31 cellular contexts compared by ENCODE assay signal in the genomic region with DNA sequence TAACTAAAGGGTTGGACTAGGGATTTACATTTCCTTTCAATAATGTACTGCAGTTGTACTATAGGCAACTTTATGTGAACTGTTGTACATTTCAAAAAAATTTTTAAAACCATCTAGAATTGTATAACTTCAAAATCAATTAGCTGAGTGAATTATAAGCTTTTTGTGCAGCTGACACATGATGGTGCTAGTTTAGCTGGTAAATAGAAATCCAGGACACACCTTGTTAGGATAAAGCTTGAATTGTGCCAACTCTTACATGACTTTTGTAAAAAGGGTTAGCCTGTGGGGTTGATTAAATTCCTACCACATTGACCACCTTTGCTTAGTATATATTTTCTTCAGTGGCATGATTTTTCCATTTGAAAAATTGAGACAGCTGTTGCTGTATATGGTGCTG.
DNase-seq lines count a peak whose midpoint lies in the region; ATAC-seq, FAIRE-seq and TF ChIP-seq lines count a peak whose summit lies in the region.
"Had no signal": no experiment of that assay in that cellular context is flagged by ENCODE, and none has a peak within 500 bp of the region (broad histone marks: within the 10 kb centered on the region; RNA-seq: fewer than 3 reads in every experiment).

No MANE protein-coding gene starts in this region.

- no peak for TF ChIP-seq POLR2A in HepG2 (IDR thresholded peaks at IDR 0.05; ENCODE audit: insufficient read depth in 1 of 2, low read depth in 2 of 2, low read length in 2 of 2)
- no peak for TF ChIP-seq POLR2A in right lobe of liver (IDR thresholded peaks at IDR 0.05)

- in situ Hi-C loops in HepG2 (cut with HindIII; ENCODE audit: extremely low pct_ligation_motif_present, low pct_unique_long_range_greater_than_20kb) = loop anchor here (25.0 kb wide), 1 partner anchor 377 kb away; no protein-coding TSS in a partner anchor

- H3K27me3 ChIP-seq in HepG2 (ENCODE audit: control insufficient read depth in 1 of 2, insufficient read depth in 2 of 2, low read length in 2 of 2) = no peaks in the 10 kb centered on the region
- no peaks in the 10 kb centered on the region for H3K27me3 ChIP-seq in right lobe of liver
- H3K27me3 ChIP-seq: BE2C; BLaER1; BLaER1 treated with 17β-estradiol and CSF1 and Interleukin-3, amounts not matched to agents 10 nM and 100 nM had no signal

- H3K36me3 ChIP-seq in HepG2 (replicated peaks in 1 of 2; ENCODE audit: control insufficient read depth in 1 of 2, insufficient read depth in 2 of 2, low read length in 2 of 2) = peaks cover 1 to 4% of the 10 kb centered on the region in 2 experiments; a peak in 3 of 5 replicates
- peaks cover 0 to 82% (median 39%) of the 10 kb centered on the region in 4 donors for H3K36me3 ChIP-seq in right lobe of liver
- H3K36me3 ChIP-seq in HEK293 (ENCODE audit: control insufficient read depth in 2 of 2, insufficient read depth in 1 of 2, low read length in 2 of 2) = no peaks in the 10 kb centered on the region
- H3K36me3 ChIP-seq: BE2C; BLaER1; BLaER1 treated with 17β-estradiol and CSF1 and Interleukin-3, amounts not matched to agents 10 nM and 100 nM had no signal

- H4K20me1 ChIP-seq in HepG2 (ENCODE audit: insufficient read depth, low read length) = no peaks in the 10 kb centered on the region
- H4K20me1 ChIP-seq: BLaER1; BLaER1 treated with 17β-estradiol and CSF1 and Interleukin-3, amounts not matched to agents 10 nM and 100 nM had no signal

- no peak for FAIRE-seq in HepG2 (lab: Jason Lieb, UNC)
- FAIRE-seq: A204.1, A549, D721Med had no signal

- H3K4me3 ChIP-seq in HepG2 (replicated peaks in 1 of 3; ENCODE audit: insufficient read depth in 1 of 3, low read depth in 2 of 3, low read length in 3 of 3) = no peak overlapping the region
- no peak overlapping the region for H3K4me3 ChIP-seq in right lobe of liver
- no peak overlapping the region for H3K4me3 ChIP-seq in HEK293 (ENCODE audit: low read depth, low read length)
- H3K4me3 ChIP-seq: A549; BLaER1; BLaER1 treated with 17β-estradiol and CSF1 and Interleukin-3, amounts not matched to agents 10 nM and 100 nM had no signal

- CTCF ChIA-PET in HepG2 (lab: Yijun Ruan, JAX; ENCODE audit: low intra/inter-chr PET ratio, low total read pairs) = no interaction called here
- CTCF ChIA-PET in HEK293 (lab: Yijun Ruan, JAX) = no interaction called here

- POLR2A ChIA-PET in HepG2 (lab: Yijun Ruan, JAX) (no interaction called here), HEK293 (lab: Yijun Ruan, JAX) (no interaction called here)

- peaks cover 11% of the 10 kb centered on the region for H3K4me1 ChIP-seq in HepG2 (ENCODE audit: insufficient read depth, low read length)
- peaks cover 0 to 27% (median 9%) of the 10 kb centered on the region in 4 donors for H3K4me1 ChIP-seq in right lobe of liver
- no peaks in the 10 kb centered on the region for H3K4me1 ChIP-seq in HEK293 (ENCODE audit: control insufficient read depth, insufficient read depth, low read length)
- H3K4me1 ChIP-seq: A549; BE2C; BLaER1; BLaER1 treated with 17β-estradiol and CSF1 and Interleukin-3, amounts not matched to agents 10 nM and 100 nM had no signal

- no peak overlapping the region for H3K9ac ChIP-seq in HepG2 (ENCODE audit: insufficient read depth, low read depth, low read length)
- H3K9ac ChIP-seq: BLaER1; BLaER1 treated with 17β-estradiol and CSF1 and Interleukin-3, amounts not matched to agents 10 nM and 100 nM had no signal

- H3K4me2 ChIP-seq in HepG2 (ENCODE audit: low read depth, low read length) = no peak overlapping the region
- H3K4me2 ChIP-seq: A549; BLaER1; BLaER1 treated with 17β-estradiol and CSF1 and Interleukin-3, amounts not matched to agents 10 nM and 100 nM had no signal

- H3K9me3 ChIP-seq in HepG2 (ENCODE audit: low read length) = peaks cover 14% of the 10 kb centered on the region
- H3K9me3 ChIP-seq in right lobe of liver = no peaks in the 10 kb centered on the region
- H3K9me3 ChIP-seq in HEK293 (ENCODE audit: control insufficient read depth, insufficient read depth, low read depth, low read length) = no peaks in the 10 kb centered on the region
- H3K9me3 ChIP-seq: A549, BE2C had no signal

- ATAC-seq in HepG2 (no peak), right lobe of liver (no peak), left cardiac atrium (no peak)
- ATAC-seq: A549; CD8-positive, alpha-beta T cell had no signal

- no TSS peak for BruUV-seq in HepG2 (replicated peaks; lab: Mats Ljungman, UMichigan)

- intact Hi-C loops in HepG2 (cut with micrococcal nuclease; ENCODE audit: unreplicated experiment) (loop anchor here (5.0 kb wide), 1 partner anchor 432 kb away; no protein-coding TSS in a partner anchor), right lobe of liver (cut with DNase I) (no loop called here), left cardiac atrium (cut with DNase I) (loop anchor here in 1 of 2 donors (5.0 kb wide), 1 partner anchor 497 kb away; no protein-coding TSS in a partner anchor)

- TF ChIP-seq EP300 in HepG2 (IDR thresholded peaks at IDR 0.05; ENCODE audit: low read depth in 2 of 2, low read length in 2 of 2) (no peak), HepG2 (CRISPR knock-in tag; IDR thresholded peaks at IDR 0.05; ENCODE audit: borderline replicate concordance) (no peak)

- H2AFZ ChIP-seq in HepG2 (ENCODE audit: low read length) = no peak overlapping the region

- DNase-seq in HepG2 (ENCODE audit: low spot score) (no peak), right lobe of liver (no peak), left cardiac atrium (no peak)
- DNase-seq: 8988T; ACHN; AML-193; BE2C; C1 segment of cervical spinal cord; Caco-2; Calu3; CD4-positive, alpha-beta memory T cell; CD4-positive, alpha-beta T cell; CD4-positive, CD25-positive, alpha-beta regulatory T cell; CD8-positive, alpha-beta memory T cell; CD8-positive, alpha-beta T cell; COR-L47; DMS 273 treated with DMSO at 0.1 percent for 48 hours; DMS153; DMS53; DMS79; DMS79 treated with DMSO at 0.1 percent for 48 hours; DND-41; EL had no signal

- H3K79me2 ChIP-seq in HepG2 (ENCODE audit: insufficient read depth, low read length) = no peaks in the 10 kb centered on the region

- H3K27ac ChIP-seq in HepG2 (ENCODE audit: extremely low read length, insufficient read depth, low read length) (no peak overlapping the region), right lobe of liver (no peak overlapping the region), HEK293 (ENCODE audit: extremely low read depth, low read depth, low read length) (no peak overlapping the region)
- H3K27ac ChIP-seq: 22Rv1; A549; BLaER1; BLaER1 treated with 17β-estradiol and CSF1 and Interleukin-3, amounts not matched to agents 10 nM and 100 nM; C4-2B had no signal

- TF ChIP-seq RAD21 in HepG2 (CRISPR knock-in tag; IDR thresholded peaks at IDR 0.05) = no peak

- no peak for TF ChIP-seq CTCF in HepG2 (CRISPR knock-in tag; IDR thresholded peaks at IDR 0.05)
- no peak for TF ChIP-seq CTCF in right lobe of liver (IDR thresholded peaks at IDR 0.05)
- no peak for TF ChIP-seq CTCF in HEK293 (tag by site-specific recombination; IDR thresholded peaks at IDR 0.05)

TF ChIP-seq in HepG2, 621 proteins besides CTCF, POLR2A, EP300 and RAD21:
- TF ChIP-seq ZNF780A (CRISPR knock-in tag; IDR thresholded peaks at IDR 0.05) (no peak), SNAI1 (CRISPR knock-in tag; IDR thresholded peaks at IDR 0.05; ENCODE audit: borderline replicate concordance) (no peak), ZFP1 (CRISPR knock-in tag; IDR thresholded peaks at IDR 0.05) (peak; percentile 92; the same call in 1 of the 2 replicates)
TF ChIP-seq in HepG2: peak in this region for 1.

TF ChIP-seq in HEK293, 187 proteins besides CTCF, POLR2A, EP300 and RAD21:
- peak; percentile 30 for TF ChIP-seq SETDB1 (IDR thresholded peaks at IDR 0.05; ENCODE audit: insufficient read length, low read length)
- TF ChIP-seq ZNF426 (tag by site-specific recombination; IDR thresholded peaks at IDR 0.05) = no peak
